Comparison of ENCODE assay signal across 5 cellular contexts in genomic region chr2:46743021-46743420, GRCh38.
"Had no signal": no experiment of that assay in that cellular context is flagged by ENCODE, and none has a peak within 500 bp of the region (broad histone marks: within the 10 kb centered on the region; RNA-seq: fewer than 3 reads in every experiment).

No MANE protein-coding gene starts in this region.

- H3K27ac Mint-ChIP-seq: GM23338, H9 had no signal

- H3K9me3 Mint-ChIP-seq: GM23338 had no signal

- H3K4me2 ChIP-seq: GM23338 had no signal

- H3K4me3 Mint-ChIP-seq: GM23338, H9 had no signal

- DNase-seq: H9, KG1 had no signal

- H3K4me3 ChIP-seq: GM23338 had no signal

- FAIRE-seq: H1 had no signal

- ATAC-seq: GM23338, HCT116 had no signal

- H2AFZ ChIP-seq: GM23338 had no signal
